8 cellular contexts compared by ENCODE assay signal in genomic region chr12:57461326-57461903, GRCh38. TPM values are rescaled to one million over a fixed set of nuclear protein-coding genes. Genes with fewer than 3 reads are reported as not detected.
DNase-seq lines count a peak whose midpoint lies in the region; ATAC-seq and TF ChIP-seq lines count a peak whose summit lies in the region.

No MANE protein-coding gene starts in this region.

- H3K27me3 ChIP-seq in Peyer's patch = no peaks in the 10 kb centered on the region

- no peak for TF ChIP-seq POLR2A in Peyer's patch (IDR thresholded peaks at IDR 0.05)

- no peaks in the 10 kb centered on the region for H3K36me3 ChIP-seq in Peyer's patch

- peak overlapping the region; percentile 49 to 89 (median 82) for H3K27ac ChIP-seq in Peyer's patch

- ATAC-seq in central memory CD8-positive, alpha-beta T cell (replicated peaks; ENCODE audit: extremely low read depth, poor library complexity, severe bottlenecking) = no peak

- H3K9me3 Mint-ChIP-seq in central memory CD8-positive, alpha-beta T cell = no peaks in the 10 kb centered on the region

- H3K4me3 Mint-ChIP-seq in central memory CD8-positive, alpha-beta T cell = peak overlapping the region; percentile 84

- H3K36me3 Mint-ChIP-seq in central memory CD8-positive, alpha-beta T cell (ENCODE audit: insufficient read depth) = peaks cover 5% of the 10 kb centered on the region

- peaks cover 8 to 30% (median 15%) of the 10 kb centered on the region in 4 donors for H3K4me1 ChIP-seq in Peyer's patch

- peaks cover 21% of the 10 kb centered on the region for H3K27me3 Mint-ChIP-seq in central memory CD8-positive, alpha-beta T cell

- H3K27ac Mint-ChIP-seq in central memory CD8-positive, alpha-beta T cell (ENCODE audit: low read depth) = no peak overlapping the region

- TF ChIP-seq CTCF in Peyer's patch (IDR thresholded peaks at IDR 0.05) = no peak

- DNase-seq in activated CD4-positive, alpha-beta T cell treated with anti-CD3 and anti-CD28 coated beads for 48 hours = peak; percentile 35
- no peak for DNase-seq in activated CD4-positive, alpha-beta T cell treated with anti-CD3 and anti-CD28 coated beads, Interleukin-2, amount 50 U/mL, for 4 hours
- DNase-seq in Peyer's patch = peak; percentile 71 to 82 (median 76)
- DNase-seq in central memory CD8-positive, alpha-beta T cell (ENCODE audit: low spot score in 2 of 2) = no peak
- peak; percentile 92 for DNase-seq in left kidney (ENCODE audit: low read depth, low spot score)
- peak; percentile 14 for DNase-seq in stimulated activated naive CD4-positive, alpha-beta T cell treated with Interleukin-2 at 50 U/mL for 16 hours (lab: John Stamatoyannopoulos, UW)
- no peak for DNase-seq in AML-193 (lab: John Stamatoyannopoulos, UW)
- no peak for DNase-seq in CD1c-positive myeloid dendritic cell (ENCODE audit: extremely low spot score)

- H3K4me3 ChIP-seq in Peyer's patch = peak overlapping the region; percentile 46 to 74 (median 67)

- H3K4me1 Mint-ChIP-seq in central memory CD8-positive, alpha-beta T cell = peaks cover 55% of the 10 kb centered on the region

- H3K9me3 ChIP-seq in Peyer's patch = no peaks in the 10 kb centered on the region

RNA-seq across cellular contexts. Expression of gene GLI1, which starts 1.8 kb away (rescaled TPM):
- 1 to 10 TPM in 2 of 4 donors, under 1 TPM in 2; 0.67 to 2.1 (median 1.3) TPM for total RNA-seq in Peyer's patch

RNA-seq across cellular contexts. Expression of gene INHBE, which starts 6.3 kb away (rescaled TPM):
- not detected for total RNA-seq in Peyer's patch

RNA-seq across cellular contexts. Expression of gene ARHGAP9, which starts 18.3 kb away (rescaled TPM):
- total RNA-seq in Peyer's patch = 100 to 1,000 TPM in 1 of 4 donors, 10 to 100 TPM in 3; 16.5 to 220 (median 28.2) TPM

RNA-seq across cellular contexts. Expression of gene MARS1, which starts 26.5 kb away (rescaled TPM):
- total RNA-seq in Peyer's patch = 10 to 100 TPM; 40.6 to 97.4 (median 63.5) TPM

RNA-seq across cellular contexts. Expression of gene INHBC, which starts 26.8 kb away (rescaled TPM):
- total RNA-seq in Peyer's patch = not detected

Comparison
In these comparisons a context has a peak if more than half of its experiments do, and no peak if none do; other contexts are left out.
1. DNase-seq: peak in activated CD4-positive, alpha-beta T cell treated with anti-CD3 and anti-CD28 coated beads for 48 hours (single experiment), Peyer's patch (3 of 3), left kidney (single experiment) and stimulated activated naive CD4-positive, alpha-beta T cell treated with Interleukin-2 at 50 U/mL for 16 hours (single experiment); none in activated CD4-positive, alpha-beta T cell treated with anti-CD3 and anti-CD28 coated beads, Interleukin-2, amount 50 U/mL, for 4 hours (0 of 2), central memory CD8-positive, alpha-beta T cell (0 of 2), AML-193 (0 of 2) and CD1c-positive myeloid dendritic cell (single experiment).